In genomic region chr14:58969951-58970751, GRCh38 we compare ENCODE assay signal across 13 cellular contexts.
DNase-seq lines count a peak whose midpoint lies in the region; ATAC-seq, FAIRE-seq and TF ChIP-seq lines count a peak whose summit lies in the region.
"Had no signal": no experiment of that assay in that cellular context is flagged by ENCODE, and none has a peak within 500 bp of the region (broad histone marks: within the 10 kb centered on the region; RNA-seq: fewer than 3 reads in every experiment).

No MANE protein-coding gene starts in this region.

- intact Hi-C loops in ovary (cut with DNase I): no loop called here

- H3K9ac ChIP-seq in endodermal cell (ENCODE audit: extremely low read depth, low read length, poor library complexity, severe bottlenecking): no peak overlapping the region

- peak; percentile 10 for TF ChIP-seq POLR2A in GM19099 (IDR thresholded peaks at IDR 0.05; ENCODE audit: extremely low read depth, insufficient read length, low read depth)
- no peak for TF ChIP-seq POLR2A in ovary (IDR thresholded peaks at IDR 0.05)

- H3K27me3 ChIP-seq in endodermal cell (ENCODE audit: control insufficient read depth, insufficient read depth, low read length, poor library complexity, severe bottlenecking): peaks cover under 1% of the 10 kb centered on the region
- H3K27me3 ChIP-seq in ovary: no peaks in the 10 kb centered on the region
- H3K27me3 ChIP-seq: ascending aorta had no signal

- peaks cover 6% of the 10 kb centered on the region for H3K4me1 Mint-ChIP-seq in endodermal cell

- TF ChIP-seq CTCF in endodermal cell (conservative IDR thresholded peaks at IDR 0.05): no peak
- TF ChIP-seq CTCF in ovary (IDR thresholded peaks at IDR 0.05): no peak

- peaks cover 6% of the 10 kb centered on the region for H3K9me3 Mint-ChIP-seq in endodermal cell
- H3K9me3 Mint-ChIP-seq: neural crest cell had no signal

- DNase-seq in HTR-8/SVneo (ENCODE audit: insufficient read length, low spot score) (no peak), endodermal cell (peak; percentile 79), ovary (peak in 3 of 5 donors; percentile 17 to 48 (median 38)), HUDEP-2 (lab: John Stamatoyannopoulos, UW; ENCODE audit: unreplicated experiment in 76 of 76) (no peak), NCI-H446 treated with DMSO at 0.1 percent for 48 hours (lab: John Stamatoyannopoulos, UW) (no peak), GF-D8 (lab: John Stamatoyannopoulos, UW) (no peak)

- H3K36me3 ChIP-seq in endodermal cell (ENCODE audit: control insufficient read depth, insufficient read depth, low read length) (no peaks in the 10 kb centered on the region), ovary (no peaks in the 10 kb centered on the region)
- H3K36me3 ChIP-seq: ascending aorta had no signal

- no peak for ATAC-seq in GM21528 (IDR thresholded peaks at IDR 0.05; ENCODE audit: low FRiP score, unreplicated experiment)

- H3K27me3 Mint-ChIP-seq in endodermal cell (ENCODE audit: insufficient read depth): peaks cover 2% of the 10 kb centered on the region

- TF ChIP-seq EP300 in ovary (IDR thresholded peaks at IDR 0.05): no peak

- H3K9me3 ChIP-seq in endodermal cell (ENCODE audit: control insufficient read depth, low read length) (peaks cover 14% of the 10 kb centered on the region), ovary (no peaks in the 10 kb centered on the region)
- H3K9me3 ChIP-seq: ascending aorta had no signal

- H3K27ac ChIP-seq in endodermal cell (ENCODE audit: low read depth, low read length) (peak overlapping the region; percentile 16), ovary (no peak overlapping the region)
- H3K27ac ChIP-seq: ascending aorta, epithelial cell of prostate had no signal

- no peak overlapping the region for H3K4me3 Mint-ChIP-seq in endodermal cell
- H3K4me3 Mint-ChIP-seq: neural crest cell had no signal

- peak overlapping the region; percentile 16 for H3K4me3 ChIP-seq in endodermal cell (ENCODE audit: low read length)
- no peak overlapping the region for H3K4me3 ChIP-seq in ovary
- H3K4me3 ChIP-seq: ascending aorta had no signal

- peaks cover 8% of the 10 kb centered on the region for H3K4me1 ChIP-seq in endodermal cell (ENCODE audit: control insufficient read depth, insufficient read depth, low read length)
- peaks cover 11% of the 10 kb centered on the region for H3K4me1 ChIP-seq in ovary (ENCODE audit: insufficient read depth)
- H3K4me1 ChIP-seq: ascending aorta had no signal

- FAIRE-seq in HTR-8/SVneo (lab: Jason Lieb, UNC): peak; percentile 93
- FAIRE-seq: D721Med, keratinocyte had no signal

- H3K27ac Mint-ChIP-seq in endodermal cell: no peak overlapping the region

- no peaks in the 10 kb centered on the region for H3K36me3 Mint-ChIP-seq in endodermal cell (ENCODE audit: low read depth)

- WGBS in endodermal cell (ENCODE audit: insufficient coverage in 1 of 2, insufficient read length in 1 of 2), 2 experiments: 36 to 40% methylated on average over 4 to 10 of the region's 10 CpGs
- 43 to 49% (median 44%) methylated on average over 10 of the region's 10 CpGs for WGBS in ovary, 3 donors

Comparison
In these comparisons a context has a peak if more than half of its experiments do, and no peak if none do; other contexts are left out.
1. DNase-seq: peak in endodermal cell (single experiment) and ovary (3 of 5); none in HTR-8/SVneo (single experiment), HUDEP-2 (0 of 76), NCI-H446 treated with DMSO at 0.1 percent for 48 hours (single experiment) and GF-D8 (single experiment).